ENCODE assay signal across 12 cellular contexts in genomic region chr10:80477813-80478212, GRCh38. TPM values are rescaled to one million over a fixed set of nuclear protein-coding genes. Genes with fewer than 3 reads are reported as not detected.
A peak's percentile ranks its signal among the peaks of the same experiment; 100 is the strongest.
DNase-seq lines count a peak whose midpoint lies in the region; ATAC-seq and TF ChIP-seq lines count a peak whose summit lies in the region.
"Had no signal": no experiment of that assay in that cellular context is flagged by ENCODE, and none has a peak within 500 bp of the region (broad histone marks: within the 10 kb centered on the region; RNA-seq: fewer than 3 reads in every experiment).

No MANE protein-coding gene starts in this region.

- DNase-seq in CD14-positive monocyte (ENCODE audit: low spot score) (peak; percentile 51), HS-5 (ENCODE audit: low read depth) (peak; percentile 69), mammary epithelial cell (peak; percentile 98), lung (ENCODE audit: low spot score) (no peak), NCI-H524 treated with DMSO at 0.1 percent for 48 hours (lab: John Stamatoyannopoulos, UW) (no peak), hippocampal formation (lab: John Stamatoyannopoulos, UW) (no peak), NCI-H510A treated with DMSO at 0.1 percent for 48 hours (lab: John Stamatoyannopoulos, UW) (no peak)
- DNase-seq: cortex of kidney; NCI-H446 treated with DMSO at 0.1 percent for 48 hours; stimulated activated CD4-positive, alpha-beta T cell treated with anti-CD3 and anti-CD28 coated beads, Interleukin-4, amount 100 ng/mL, for 24 hours had no signal

- no peaks in the 10 kb centered on the region for H3K27me3 ChIP-seq in mammary epithelial cell (ENCODE audit: insufficient read depth, low read length)
- no peaks in the 10 kb centered on the region for H3K27me3 ChIP-seq in lung (ENCODE audit: control insufficient read depth, insufficient read depth)

- peaks cover 0 to 6% (median 0%) of the 10 kb centered on the region in 7 donors for H3K9me3 Mint-ChIP-seq in CD14-positive monocyte

- H3K4me1 Mint-ChIP-seq in CD14-positive monocyte, result peaks cover 69% of the 10 kb centered on the region

- BruUV-seq in mammary epithelial cell (replicated peaks; lab: Mats Ljungman, UMichigan), result no TSS peak

- peaks cover 52 to 78% of the 10 kb centered on the region in 2 donors for H3K36me3 Mint-ChIP-seq in CD14-positive monocyte

- intact Hi-C loops in CD14-positive monocyte (cut with micrococcal nuclease), result loop anchor here in 1 of 2 donors (1.0 kb wide), 1 partner anchor 31 kb away; no protein-coding TSS in a partner anchor
- intact Hi-C loops in mammary epithelial cell (cut with micrococcal nuclease), result no loop called here

- in situ Hi-C loops in mammary epithelial cell (cut with MboI; ENCODE audit: low sequenced_read_pairs in 2 of 2), result no loop called here

- H3K9me3 ChIP-seq in mammary epithelial cell (replicated peaks; ENCODE audit: insufficient read depth, low read length) (no peaks in the 10 kb centered on the region), lung (ENCODE audit: control insufficient read depth in 2 of 2, insufficient read depth in 1 of 2, low read length in 1 of 2) (no peaks in the 10 kb centered on the region)

- H3K4me2 ChIP-seq in mammary epithelial cell (ENCODE audit: insufficient read depth, low read depth, low read length), result no peak overlapping the region

- H3K4me3 Mint-ChIP-seq in CD14-positive monocyte, result no peak overlapping the region

- dilution Hi-C loops in mammary epithelial cell (cut with HindIII; ENCODE audit: low sequenced_read_pairs), result no loop called here

- no peak overlapping the region for H2AFZ ChIP-seq in mammary epithelial cell (ENCODE audit: low read depth, low read length)

- H3K36me3 ChIP-seq in mammary epithelial cell (ENCODE audit: insufficient read depth, low read length) (no peaks in the 10 kb centered on the region), lung (ENCODE audit: control insufficient read depth in 2 of 2, insufficient read depth in 2 of 2, low read length in 2 of 2) (peaks cover 0 to 19% of the 10 kb centered on the region in 2 donors)

- H3K79me2 ChIP-seq in mammary epithelial cell (ENCODE audit: insufficient read depth, low read length), result peaks cover 86% of the 10 kb centered on the region

- 6% methylated on average over 2 of the region's 2 CpGs for WGBS in mammary epithelial cell (ENCODE audit: low coverage, missing lambda C conversion rate)
- WGBS in lung, 2 donors, result 77 to 81% methylated on average over 2 of the region's 2 CpGs

- H3K4me1 ChIP-seq in mammary epithelial cell (ENCODE audit: insufficient read depth, low read length) (peaks cover 38% of the 10 kb centered on the region), lung (ENCODE audit: control insufficient read depth in 2 of 2, insufficient read depth in 2 of 2, low read length in 2 of 2) (peaks cover 2 to 26% of the 10 kb centered on the region in 2 donors)

- CTCF ChIA-PET in mammary epithelial cell (lab: Charles Lee; ENCODE audit: low non-redundant PET), result no interaction called here

- peak; percentile 68 for ATAC-seq in lung (ENCODE audit: insufficient read depth, low FRiP score)
- ATAC-seq in GM18870 (IDR thresholded peaks at IDR 0.05; ENCODE audit: unreplicated experiment), result no peak

- H3K9ac ChIP-seq in mammary epithelial cell (ENCODE audit: insufficient read depth, low read length), result peak overlapping the region; percentile 14

- TF ChIP-seq CTCF in CD14-positive monocyte (IDR thresholded peaks at IDR 0.05) (no peak), mammary epithelial cell (conservative IDR thresholded peaks at IDR 0.05 in 1 of 2, IDR thresholded peaks at IDR 0.05 in 1 of 2; ENCODE audit: extremely low read depth in 1 of 2, insufficient read depth in 1 of 2, low read depth in 1 of 2, low read length in 2 of 2) (no peak), lung (IDR thresholded peaks at IDR 0.05; ENCODE audit: control extremely low read depth, extremely low read depth) (no peak)

- H4K20me1 ChIP-seq in mammary epithelial cell (ENCODE audit: insufficient read depth, low read length), result no peaks in the 10 kb centered on the region

- peak overlapping the region in 5 of 7 donors; percentile 20 to 64 (median 51) for H3K27ac Mint-ChIP-seq in CD14-positive monocyte

- no peaks in the 10 kb centered on the region for H3K27me3 Mint-ChIP-seq in CD14-positive monocyte (ENCODE audit: low read depth in 3 of 3)

- H3K4me3 ChIP-seq in mammary epithelial cell (replicated peaks in 1 of 3; ENCODE audit: insufficient read depth in 1 of 3, low read depth in 2 of 3, low read length in 3 of 3) (no peak overlapping the region), lung (no peak overlapping the region)

- H3K27ac ChIP-seq in mammary epithelial cell (ENCODE audit: insufficient read depth, low read depth, low read length) (peak overlapping the region; percentile 78), lung (ENCODE audit: low read depth in 1 of 2, low read length in 1 of 2) (no peak overlapping the region)
- H3K27ac ChIP-seq: VCaP had no signal

RNA-seq across cellular contexts. Expression of gene TSPAN14, which starts 23.7 kb away (rescaled TPM):
- 100 to 1,000 TPM; 123 to 160 TPM for polyA plus RNA-seq in CD14-positive monocyte
- total RNA-seq in mammary epithelial cell, result 100 to 1,000 TPM in 1 of 2 donors, 10 to 100 TPM in 1; 47.8 to 102 TPM
- 97.2 TPM for polyA plus RNA-seq in mammary epithelial cell
- polyA minus RNA-seq in mammary epithelial cell, result 85.5 TPM
- total RNA-seq in lung, result 100 to 1,000 TPM in 1 of 2 donors, 10 to 100 TPM in 1; 67.3 to 164 TPM
- polyA plus RNA-seq in lung, result 100 to 1,000 TPM in 1 of 2 donors, 10 to 100 TPM in 1; 40.9 to 187 TPM

RNA-seq across cellular contexts. Expression of gene SH2D4B, which starts 59.9 kb away (rescaled TPM):
- polyA plus RNA-seq in CD14-positive monocyte (not detected), mammary epithelial cell (0.02 TPM), lung (under 1 TPM; 0.20 to 0.23 TPM)
- total RNA-seq in mammary epithelial cell (under 1 TPM in 1 of 2 donors, not detected in 1; under 0.01 TPM), lung (under 1 TPM; 0.12 to 0.28 TPM)
- not detected for polyA minus RNA-seq in mammary epithelial cell

Comparison
In these comparisons a context has a peak if more than half of its experiments do, and no peak if none do; other contexts are left out.
1. DNase-seq: peak in CD14-positive monocyte (single experiment), HS-5 (single experiment) and mammary epithelial cell (single experiment); none in lung (single experiment), NCI-H524 treated with DMSO at 0.1 percent for 48 hours (single experiment), hippocampal formation (0 of 2) and NCI-H510A treated with DMSO at 0.1 percent for 48 hours (single experiment).